Comparison of ENCODE assay signal across 9 cellular contexts in the genomic region with DNA sequence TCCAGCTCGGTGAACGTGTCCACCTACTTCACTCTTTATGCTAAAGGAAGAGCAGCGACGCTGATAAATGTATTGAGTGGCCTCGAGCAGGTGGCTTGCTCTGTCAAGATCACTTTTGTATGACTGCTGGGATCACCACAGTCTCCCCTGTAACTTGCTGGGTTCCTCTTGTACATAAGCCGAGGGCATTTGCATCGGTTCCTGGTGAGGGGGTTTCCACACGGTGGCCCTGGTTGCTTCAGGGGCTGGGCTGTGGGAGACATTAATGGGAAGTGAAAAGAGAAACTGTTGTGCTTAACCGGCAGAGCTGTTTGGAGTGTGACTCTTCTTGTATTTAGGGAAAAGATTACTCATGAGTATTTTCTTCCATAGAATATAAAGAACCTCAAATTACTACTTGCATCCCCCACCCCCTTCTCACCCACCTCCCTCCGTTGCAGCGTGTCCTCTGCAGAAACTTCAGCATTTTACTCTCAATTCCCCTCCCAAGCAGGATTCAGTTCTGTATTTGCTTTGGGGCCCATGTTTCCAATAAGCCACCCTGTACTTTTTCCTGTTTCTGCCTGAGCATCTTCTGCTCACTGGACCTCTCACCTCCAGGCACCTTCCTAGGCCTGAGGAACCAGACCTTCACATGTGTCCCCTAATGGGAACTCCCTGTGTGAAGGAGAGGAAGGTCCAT.
A peak's percentile ranks its signal among the peaks of the same experiment; 100 is the strongest.
DNase-seq lines count a peak whose midpoint lies in the region; ATAC-seq, FAIRE-seq and TF ChIP-seq lines count a peak whose summit lies in the region.
"Had no signal": no experiment of that assay in that cellular context is flagged by ENCODE, and none has a peak within 500 bp of the region (broad histone marks: within the 10 kb centered on the region; RNA-seq: fewer than 3 reads in every experiment).

No MANE protein-coding gene starts in this region.

- H3K9me3 ChIP-seq in upper lobe of left lung: no peaks in the 10 kb centered on the region

- TF ChIP-seq EP300 in upper lobe of left lung (IDR thresholded peaks at IDR 0.05): peak in 1 of 4 donors; percentile 57

- H3K4me1 Mint-ChIP-seq in activated CD8-positive, alpha-beta T cell treated with anti-CD3 and anti-CD28 coated beads for 36 hours (ENCODE audit: low read depth): peaks cover 58% of the 10 kb centered on the region
- peaks cover 57% of the 10 kb centered on the region for H3K4me1 Mint-ChIP-seq in memory B cell

- no peak overlapping the region for H3K4me3 ChIP-seq in upper lobe of left lung

- intact Hi-C loops in activated CD8-positive, alpha-beta T cell treated with anti-CD3 and anti-CD28 coated beads for 36 hours (cut with micrococcal nuclease): loop anchor here (5.0 kb wide), 1 partner anchor 176 kb away; no protein-coding TSS in a partner anchor

- H3K36me3 ChIP-seq in upper lobe of left lung: no peaks in the 10 kb centered on the region

- no peaks in the 10 kb centered on the region for H3K9me3 Mint-ChIP-seq in activated CD8-positive, alpha-beta T cell treated with anti-CD3 and anti-CD28 coated beads for 36 hours
- no peaks in the 10 kb centered on the region for H3K9me3 Mint-ChIP-seq in memory B cell

- peak; percentile 88 for ATAC-seq in GM19463 (IDR thresholded peaks at IDR 0.05; ENCODE audit: unreplicated experiment)
- ATAC-seq in HG03460 (IDR thresholded peaks at IDR 0.05; ENCODE audit: unreplicated experiment): peak; percentile 82
- peak; percentile 95 for ATAC-seq in activated CD8-positive, alpha-beta T cell treated with anti-CD3 and anti-CD28 coated beads for 36 hours
- peak; percentile 98 for ATAC-seq in memory B cell (ENCODE audit: low read depth)
- ATAC-seq in upper lobe of left lung (ENCODE audit: low FRiP score in 2 of 2): peak; percentile 64 to 78
- ATAC-seq: HCT116 had no signal

- H3K27ac ChIP-seq in upper lobe of left lung: peak overlapping the region; percentile 13 to 61 (median 33)

- H3K4me3 Mint-ChIP-seq in activated CD8-positive, alpha-beta T cell treated with anti-CD3 and anti-CD28 coated beads for 36 hours: no peak overlapping the region
- peak overlapping the region; percentile 58 for H3K4me3 Mint-ChIP-seq in memory B cell

- 49 to 61% methylated on average over 11 of the region's 11 CpGs for WGBS in upper lobe of left lung, 2 donors

- CTCF ChIA-PET in activated CD8-positive, alpha-beta T cell treated with anti-CD3 and anti-CD28 coated beads for 36 hours (lab: Charles Lee): interaction anchor here (1.3 to 1.5 kb wide), 2 partner anchors 14 to 174 kb away, joined by 3 read pairs; no protein-coding TSS in a partner anchor

- peak overlapping the region; percentile 78 for H3K27ac Mint-ChIP-seq in activated CD8-positive, alpha-beta T cell treated with anti-CD3 and anti-CD28 coated beads for 36 hours
- H3K27ac Mint-ChIP-seq in memory B cell: peak overlapping the region; percentile 93

- H3K4me1 ChIP-seq in upper lobe of left lung: peaks cover 55 to 79% (median 65%) of the 10 kb centered on the region in 4 donors

- TF ChIP-seq POLR2A in upper lobe of left lung (IDR thresholded peaks at IDR 0.05): peak in 1 of 4 donors; percentile 25

- POLR2A ChIA-PET in activated CD8-positive, alpha-beta T cell treated with anti-CD3 and anti-CD28 coated beads for 36 hours (lab: Charles Lee): no interaction called here

- no peaks in the 10 kb centered on the region for H3K27me3 ChIP-seq in upper lobe of left lung

- no peaks in the 10 kb centered on the region for H3K27me3 Mint-ChIP-seq in activated CD8-positive, alpha-beta T cell treated with anti-CD3 and anti-CD28 coated beads for 36 hours
- H3K27me3 Mint-ChIP-seq in memory B cell: no peaks in the 10 kb centered on the region

- TF ChIP-seq CTCF in activated CD8-positive, alpha-beta T cell treated with anti-CD3 and anti-CD28 coated beads for 36 hours (IDR thresholded peaks at IDR 0.05): no peak
- TF ChIP-seq CTCF in upper lobe of left lung (IDR thresholded peaks at IDR 0.05): no peak

- H3K36me3 Mint-ChIP-seq in activated CD8-positive, alpha-beta T cell treated with anti-CD3 and anti-CD28 coated beads for 36 hours (ENCODE audit: low read depth): peaks cover 19% of the 10 kb centered on the region
- peaks cover 19% of the 10 kb centered on the region for H3K36me3 Mint-ChIP-seq in memory B cell

- DNase-seq in Daoy (ENCODE audit: low read depth): peak; percentile 9
- peak; percentile 77 for DNase-seq in activated CD8-positive, alpha-beta T cell treated with anti-CD3 and anti-CD28 coated beads for 36 hours
- DNase-seq in memory B cell (ENCODE audit: low spot score in 2 of 2): peak; percentile 65 to 83
- peak in 1 of 2 donors; percentile 67 for DNase-seq in upper lobe of left lung
- no peak for DNase-seq in NCI-H2227 treated with DMSO at 0.1 percent for 48 hours (lab: John Stamatoyannopoulos, UW)
- no peak for DNase-seq in frontal cortex (ENCODE audit: low spot score in 2 of 2)

- no peak for FAIRE-seq in frontal cortex (lab: Jason Lieb, UNC)

Comparison
In these comparisons a context has a peak if more than half of its experiments do, and no peak if none do; other contexts are left out.
1. DNase-seq: peak in Daoy (single experiment), activated CD8-positive, alpha-beta T cell treated with anti-CD3 and anti-CD28 coated beads for 36 hours (single experiment) and memory B cell (2 of 2); none in NCI-H2227 treated with DMSO at 0.1 percent for 48 hours (single experiment) and frontal cortex (0 of 2).
2. Peak in every context shown above with its lines, with median percentiles within 50 percentile points of each other: ATAC-seq.